ENCODE assay signal across 1 cellular context in genomic region chr7:25790261-25790660, GRCh38.
TF ChIP-seq lines count a peak whose summit lies in the region.

No MANE protein-coding gene starts in this region.

TF ChIP-seq in HepG2, 621 proteins besides CTCF, POLR2A, EP300 and RAD21 (continued from another document):
- TF ChIP-seq ZBTB49 (CRISPR knock-in tag; IDR thresholded peaks at IDR 0.05; ENCODE audit: borderline replicate concordance) (no peak), ZNF747 (CRISPR knock-in tag; IDR thresholded peaks at IDR 0.05; ENCODE audit: borderline replicate concordance) (no peak), ETS1 (CRISPR knock-in tag; IDR thresholded peaks at IDR 0.05) (no peak), TRAFD1 (CRISPR knock-in tag; IDR thresholded peaks at IDR 0.05; ENCODE audit: borderline replicate concordance) (no peak), GATAD2A (CRISPR knock-in tag; IDR thresholded peaks at IDR 0.05) (no peak), FOXC1 (CRISPR knock-in tag; IDR thresholded peaks at IDR 0.05; ENCODE audit: borderline replicate concordance) (no peak), SPEN (CRISPR knock-in tag; IDR thresholded peaks at IDR 0.05; ENCODE audit: low read depth) (no peak), YEATS2 (CRISPR knock-in tag; IDR thresholded peaks at IDR 0.05; ENCODE audit: borderline replicate concordance) (no peak), CC2D1A (CRISPR knock-in tag; IDR thresholded peaks at IDR 0.05) (no peak), ETV6 (CRISPR knock-in tag; conservative IDR thresholded peaks at IDR 0.05) (no peak), NR2C2 (CRISPR knock-in tag; IDR thresholded peaks at IDR 0.05; ENCODE audit: borderline replicate concordance) (no peak), KLF6 (CRISPR knock-in tag; IDR thresholded peaks at IDR 0.05) (no peak), RBFOX2 (IDR thresholded peaks at IDR 0.05; ENCODE audit: low read depth, low read length) (no peak), ZNF33B (CRISPR knock-in tag; IDR thresholded peaks at IDR 0.05) (no peak), BATF2 (CRISPR knock-in tag; IDR thresholded peaks at IDR 0.05) (no peak), GMEB1 (CRISPR knock-in tag; IDR thresholded peaks at IDR 0.05; ENCODE audit: borderline replicate concordance) (no peak), NFAT5 (CRISPR knock-in tag; IDR thresholded peaks at IDR 0.05) (no peak)
